Comparison of ENCODE assay signal across 8 cellular contexts in genomic region chr2:127293758-127294562, GRCh38. TPM values are rescaled to one million over a fixed set of nuclear protein-coding genes. Genes with fewer than 3 reads are reported as not detected.
DNase-seq lines count a peak whose midpoint lies in the region; ATAC-seq and TF ChIP-seq lines count a peak whose summit lies in the region.

TSS of gene ERCC3 (minus strand) at chr2:127294144. CDS start at chr2:127294081, 63 bp downstream.

- H3K27ac ChIP-seq in C4-2B: peak within 1 kb of the TSS; percentile 89
- no peak within 1 kb of the TSS for H3K27ac ChIP-seq in duodenal mucosa (ENCODE audit: low read depth, low read length)

- peak within 1 kb of the TSS; percentile 97 for H3K27ac Mint-ChIP-seq in activated CD4-positive, alpha-beta memory T cell treated with anti-CD3 and anti-CD28 coated beads for 36 hours

- peak within 1 kb of the TSS; percentile 100 for H3K4me3 Mint-ChIP-seq in activated CD4-positive, alpha-beta memory T cell treated with anti-CD3 and anti-CD28 coated beads for 36 hours

- peaks cover 37% of the 10 kb centered on the region for H3K36me3 Mint-ChIP-seq in activated CD4-positive, alpha-beta memory T cell treated with anti-CD3 and anti-CD28 coated beads for 36 hours

- DNase-seq in NCI-H774 (lab: John Stamatoyannopoulos, UW): peak; percentile 83
- peak; percentile 89 for DNase-seq in activated CD4-positive, alpha-beta memory T cell treated with anti-CD3 and anti-CD28 coated beads for 36 hours
- peak; percentile 59 to 94 for DNase-seq in lower leg skin (ENCODE audit: low spot score in 2 of 2)
- DNase-seq in stimulated activated CD4-positive, alpha-beta T cell treated with anti-CD3 and anti-CD28 coated beads, Interleukin-4, amount 100 ng/mL, for 4 hours: peak; percentile 79 to 81

- no peaks in the 10 kb centered on the region for H3K9me3 Mint-ChIP-seq in activated CD4-positive, alpha-beta memory T cell treated with anti-CD3 and anti-CD28 coated beads for 36 hours

- no peaks in the 10 kb centered on the region for H3K27me3 Mint-ChIP-seq in activated CD4-positive, alpha-beta memory T cell treated with anti-CD3 and anti-CD28 coated beads for 36 hours

- CTCF ChIA-PET in activated CD4-positive, alpha-beta memory T cell treated with anti-CD3 and anti-CD28 coated beads for 36 hours (lab: Charles Lee): interaction anchor here (0.5 to 2.6 kb wide), 10 partner anchors 11 to 226 kb away, joined by 3 to 19 read pairs (median 4); no protein-coding TSS in a partner anchor

- H3K4me1 Mint-ChIP-seq in activated CD4-positive, alpha-beta memory T cell treated with anti-CD3 and anti-CD28 coated beads for 36 hours (ENCODE audit: low read depth): peaks cover 28% of the 10 kb centered on the region

- no peaks in the 10 kb centered on the region for H3K9me3 ChIP-seq in duodenal mucosa (ENCODE audit: control insufficient read depth in 1 of 2, low read length in 2 of 2)

- no peaks in the 10 kb centered on the region for H3K27me3 ChIP-seq in duodenal mucosa (ENCODE audit: control insufficient read depth in 1 of 2, insufficient read depth in 2 of 2, low read length in 2 of 2)

- peaks cover 30 to 36% of the 10 kb centered on the region in 2 donors for H3K36me3 ChIP-seq in duodenal mucosa (ENCODE audit: control insufficient read depth in 1 of 2, insufficient read depth in 2 of 2, low read length in 2 of 2)

- peaks cover 11 to 18% of the 10 kb centered on the region in 2 donors for H3K4me1 ChIP-seq in duodenal mucosa (ENCODE audit: control insufficient read depth in 1 of 2, insufficient read depth in 2 of 2, low read length in 2 of 2)

- TF ChIP-seq CTCF in C4-2B (conservative IDR thresholded peaks at IDR 0.05) (no peak), lower leg skin (IDR thresholded peaks at IDR 0.05) (no peak)

- intact Hi-C loops in activated CD4-positive, alpha-beta memory T cell treated with anti-CD3 and anti-CD28 coated beads for 36 hours (cut with micrococcal nuclease): loop anchor here (1.0 to 5.0 kb wide), 3 partner anchors 93 to 229 kb away; partner anchors contain the start of gene MAP3K2
- intact Hi-C loops in lower leg skin (cut with DNase I; ENCODE audit: low total_unique reads): no loop called here

- ATAC-seq in GM19324 (IDR thresholded peaks at IDR 0.05; ENCODE audit: low FRiP score, unreplicated experiment) (peak; percentile 99), HG03460 (IDR thresholded peaks at IDR 0.05; ENCODE audit: unreplicated experiment) (peak; percentile 99)

- peak within 1 kb of the TSS; percentile 90 to 92 for H3K9ac ChIP-seq in duodenal mucosa (ENCODE audit: low read depth in 1 of 2, low read length in 2 of 2)

- peak within 1 kb of the TSS; percentile 97 for H3K4me3 ChIP-seq in duodenal mucosa (ENCODE audit: low read depth in 1 of 2, low read length in 2 of 2)
- H3K4me3 ChIP-seq in lower leg skin (ENCODE audit: low read depth, poor library complexity, severe bottlenecking): peak within 1 kb of the TSS; percentile 92

- TF ChIP-seq POLR2A in lower leg skin (IDR thresholded peaks at IDR 0.05): no peak

- POLR2A ChIA-PET in activated CD4-positive, alpha-beta memory T cell treated with anti-CD3 and anti-CD28 coated beads for 36 hours (lab: Charles Lee): interaction anchor here (0.6 to 2.2 kb wide), 7 partner anchors 33 to 798 kb away, joined by 3 to 10 read pairs (median 4); partner anchors contain the start of genes IWS1 and MAP3K2

- WGBS in lower leg skin, 2 donors: 0 to 1% methylated on average over 26 to 55 of the region's 55 CpGs

RNA-seq across cellular contexts. Expression of gene ERCC3, which starts in this region (rescaled TPM):
- 10 to 100 TPM; 46.1 to 47.3 TPM for total RNA-seq in activated CD4-positive, alpha-beta memory T cell treated with anti-CD3 and anti-CD28 coated beads for 36 hours
- 10 to 100 TPM; 23.7 to 47.5 (median 32.1) TPM for total RNA-seq in lower leg skin
